21 cellular contexts compared by ENCODE assay signal in genomic region chr7:138066954-138067394, GRCh38. TPM values are rescaled to one million over a fixed set of nuclear protein-coding genes. Genes with fewer than 3 reads are reported as not detected.
A peak's percentile ranks its signal among the peaks of the same experiment; 100 is the strongest.
DNase-seq lines count a peak whose midpoint lies in the region; ATAC-seq, FAIRE-seq and TF ChIP-seq lines count a peak whose summit lies in the region.
"Had no signal": no experiment of that assay in that cellular context is flagged by ENCODE, and none has a peak within 500 bp of the region (broad histone marks: within the 10 kb centered on the region; RNA-seq: fewer than 3 reads in every experiment).

No MANE protein-coding gene starts in this region.

- in situ Hi-C loops in HAP-1 (cut with MboI; ENCODE audit: low sequenced_read_pairs): no loop called here

- H3K9me3 ChIP-seq in HAP-1 (no peaks in the 10 kb centered on the region), BE2C (no peaks in the 10 kb centered on the region; the same call in none of the 2 replicates)
- H3K9me3 ChIP-seq: SJCRH30, spleen, suprapubic skin had no signal

- H3K4me3 ChIP-seq in HAP-1: no peak overlapping the region
- no peak overlapping the region for H3K4me3 ChIP-seq in BE2C (ENCODE audit: low read depth, low read length)
- H3K4me3 ChIP-seq: SJCRH30, spleen, suprapubic skin had no signal

- H3K36me3 ChIP-seq in HAP-1 (replicated peaks): no peaks in the 10 kb centered on the region
- H3K36me3 ChIP-seq in BE2C: no peaks in the 10 kb centered on the region
- H3K36me3 ChIP-seq: SJCRH30, spleen, suprapubic skin had no signal

- ATAC-seq in GM21367 (IDR thresholded peaks at IDR 0.05; ENCODE audit: unreplicated experiment) (peak; percentile 53), HG02840 (IDR thresholded peaks at IDR 0.05; ENCODE audit: low FRiP score, unreplicated experiment) (peak; percentile 57), HG03521 (IDR thresholded peaks at IDR 0.05; ENCODE audit: unreplicated experiment) (peak; percentile 70)
- ATAC-seq: activated naive CD8-positive, alpha-beta T cell treated with anti-CD3 and anti-CD28 coated beads, Interleukin-2, amount 50 U/mL, for 24 hours; HCT116; T-helper 17 cell had no signal

- DNase-seq in HAP-1 (ENCODE audit: low spot score in 2 of 2) (no peak), islet precursor cell (no peak), BE2C (no peak), GM12892 (ENCODE audit: insufficient read length) (no peak)
- DNase-seq: activated naive CD8-positive, alpha-beta T cell treated with anti-CD3 and anti-CD28 coated beads, Interleukin-2, amount 50 U/mL, for 24 hours; AML-193; COR-L47; EL; foreskin fibroblast; Karpas-422; NCI-H1105; OCI-M1; SJCRH30; spleen; T-helper 17 cell had no signal

- H3K27me3 ChIP-seq in HAP-1 (ENCODE audit: low read depth): no peaks in the 10 kb centered on the region
- H3K27me3 ChIP-seq in BE2C: no peaks in the 10 kb centered on the region
- H3K27me3 ChIP-seq: SJCRH30, spleen, suprapubic skin had no signal

- FAIRE-seq in GM12892 (lab: Jason Lieb, UNC): no peak
- FAIRE-seq: bronchial epithelial cell had no signal

- TF ChIP-seq CTCF in BE2C (IDR thresholded peaks at IDR 0.05; ENCODE audit: low read depth, low read length): no peak

- TF ChIP-seq POLR2A in GM12892 (IDR thresholded peaks at IDR 0.05; ENCODE audit: low read depth, low read length): no peak

- no peaks in the 10 kb centered on the region; the same call in 1 of the 2 replicates for H3K4me1 ChIP-seq in HAP-1
- H3K4me1 ChIP-seq in BE2C: no peaks in the 10 kb centered on the region
- H3K4me1 ChIP-seq: SJCRH30, spleen, suprapubic skin had no signal

RNA-seq across cellular contexts. Expression of gene AKR1D1, which starts 9.3 kb away (rescaled TPM):
- polyA plus RNA-seq in BE2C (2012; ENCODE audit: insufficient read depth, insufficient read length, low read depth): 0.31 TPM
- not detected for polyA plus RNA-seq in GM12892 (2012; ENCODE audit: missing spikeins)
- polyA plus RNA-seq: spleen had no signal
